In the genomic region with DNA sequence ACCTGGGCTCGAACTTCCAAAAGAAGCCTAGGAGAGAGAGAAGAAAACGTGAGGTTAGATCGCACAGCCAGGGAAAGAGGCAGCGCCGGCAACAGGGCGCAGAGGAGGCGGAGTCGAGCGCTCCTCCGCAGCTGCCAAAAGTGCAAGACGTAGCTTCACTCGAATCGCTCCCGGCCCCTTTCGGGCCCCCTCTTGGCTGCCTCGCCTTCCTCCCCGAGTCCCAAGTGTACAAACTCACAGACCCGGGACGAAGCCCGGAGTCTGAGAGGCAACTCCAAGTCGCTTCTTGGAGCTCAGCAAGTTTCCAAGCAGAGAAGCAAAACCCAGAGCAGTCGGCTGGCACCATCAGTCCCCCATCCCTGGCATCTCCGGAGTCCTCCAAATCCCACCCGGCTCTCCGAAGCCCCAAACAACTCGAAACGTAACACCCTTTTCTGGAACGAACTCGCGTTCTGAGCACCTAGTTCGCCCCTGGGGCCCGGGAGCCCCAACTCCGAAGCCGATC, we compare ENCODE assay signal across 8 cellular contexts. TPM values are rescaled to one million over a fixed set of nuclear protein-coding genes. Genes with fewer than 3 reads are reported as not detected.
DNase-seq lines count a peak whose midpoint lies in the region; ATAC-seq, FAIRE-seq and TF ChIP-seq lines count a peak whose summit lies in the region.

No MANE protein-coding gene starts in this region.

- H3K36me3 ChIP-seq in keratinocyte (ENCODE audit: control insufficient read depth in 2 of 2, extremely low read depth in 1 of 2, insufficient read depth in 2 of 2, low read length in 2 of 2) = peaks cover 0 to 2% of the 10 kb centered on the region in 2 experiments

- no peaks in the 10 kb centered on the region for H3K27me3 ChIP-seq in keratinocyte (ENCODE audit: control insufficient read depth, extremely low read depth, insufficient read depth, low read length)

- no peaks in the 10 kb centered on the region for H4K20me1 ChIP-seq in keratinocyte (ENCODE audit: control insufficient read depth, extremely low read depth, insufficient read depth, low read length)

- peak overlapping the region; percentile 78 to 85 (median 84) for H3K4me3 ChIP-seq in keratinocyte (ENCODE audit: control insufficient read depth in 2 of 3, extremely low read depth in 1 of 3, insufficient read depth in 2 of 3, low read depth in 1 of 3, low read length in 3 of 3)

- no peak overlapping the region for H2AFZ ChIP-seq in keratinocyte (ENCODE audit: control insufficient read depth, low read length)

- no peak for TF ChIP-seq CTCF in keratinocyte (optimal IDR thresholded peaks at IDR 0.05 in 1 of 3, IDR thresholded peaks at IDR 0.05 in 1 of 3, conservative IDR thresholded peaks at IDR 0.05 in 1 of 3; ENCODE audit: extremely low read depth in 1 of 3, insufficient read depth in 2 of 3, low read length in 3 of 3)

- H3K9me3 ChIP-seq in keratinocyte (ENCODE audit: control insufficient read depth, low read depth, low read length) = no peaks in the 10 kb centered on the region

- dilution Hi-C loops in keratinocyte (cut with MboI; ENCODE audit: extremely low pct_ligation_motif_present, low sequenced_read_pairs) = no loop called here

- H3K79me2 ChIP-seq in keratinocyte (ENCODE audit: control insufficient read depth, insufficient read depth, low read length) = peaks cover 23% of the 10 kb centered on the region

- H3K9ac ChIP-seq in keratinocyte (ENCODE audit: control insufficient read depth, extremely low read depth, insufficient read depth, low read length) = peak overlapping the region; percentile 81

- DNase-seq in DMS114 treated with DMSO at 0.1 percent for 48 hours (lab: John Stamatoyannopoulos, UW; ENCODE audit: unreplicated experiment) (peak; percentile 23), Kasumi-1 (lab: John Stamatoyannopoulos, UW) (peak; percentile 76 to 84), cerebellar cortex (ENCODE audit: low spot score) (peak; percentile 55), keratinocyte (ENCODE audit: low read depth, low spot score) (no peak), NCI-H187 treated with DMSO at 0.1 percent for 48 hours (lab: John Stamatoyannopoulos, UW) (no peak)
- DNase-seq in activated CD4-positive, alpha-beta T cell treated with anti-CD3 and anti-CD28 coated beads for 1 hour = peak; percentile 38
- DNase-seq in stimulated activated CD4-positive, alpha-beta T cell treated with anti-CD3 and anti-CD28 coated beads, Interleukin-12 subunit alpha, Interleukin-12 subunit beta, amount 100 ng/mL, for 4 hours = peak; percentile 50

- H3K9me1 ChIP-seq in keratinocyte (ENCODE audit: control insufficient read depth, extremely low read depth, insufficient read depth, low read length) = no peaks in the 10 kb centered on the region

- H3K4me1 ChIP-seq in keratinocyte (ENCODE audit: control insufficient read depth, extremely low read depth, insufficient read depth, low read length) = peaks cover 9% of the 10 kb centered on the region

- peak overlapping the region; percentile 67 for H3K4me2 ChIP-seq in keratinocyte (ENCODE audit: control insufficient read depth, extremely low read depth, insufficient read depth, low read depth, low read length)

- peak; percentile 36 for FAIRE-seq in keratinocyte (lab: Jason Lieb, UNC)

- peak overlapping the region; percentile 16 for H3K27ac ChIP-seq in keratinocyte (ENCODE audit: control insufficient read depth, insufficient read depth, low read length)

- peak; percentile 40 for ATAC-seq in GM21619 (IDR thresholded peaks at IDR 0.05; ENCODE audit: unreplicated experiment)

RNA-seq across cellular contexts. Expression of gene MIER3, which starts 1.2 kb away (rescaled TPM):
- polyA plus RNA-seq in keratinocyte = 10.2 to 13.3 TPM (median 11.1 TPM) in 3 replicates
- polyA plus RNA-seq in keratinocyte (2011; ENCODE audit: low read depth) = 20.6 TPM
- 3.3 and 8.8 TPM in 2 replicates for polyA plus RNA-seq in keratinocyte (2011; cell fraction: cytosol; rRNA removed)
- 14.7 and 26.8 TPM in 2 replicates for polyA plus RNA-seq in keratinocyte (2011; cell fraction: nucleus; rRNA removed)
- 6.3 and 7.6 TPM in 2 replicates for polyA plus RNA-seq in keratinocyte (2012; ENCODE audit: low replicate concordance)
- 5.2 to 22.6 TPM (median 17.2 TPM) in 3 replicates for polyA minus RNA-seq in keratinocyte
- polyA minus RNA-seq in keratinocyte (2011; cell fraction: cytosol; rRNA and poly(A)+ RNA removed) = 10.0 TPM
- polyA minus RNA-seq in keratinocyte (2011; cell fraction: nucleus; rRNA and poly(A)+ RNA removed) = 12.7 and 22.7 TPM in 2 replicates

RNA-seq across cellular contexts. Expression of gene SETD9, which starts 41.3 kb away (rescaled TPM):
- 3.4 to 4.7 TPM (median 3.6 TPM) in 3 replicates for polyA plus RNA-seq in keratinocyte
- polyA plus RNA-seq in keratinocyte (2011; ENCODE audit: low read depth) = 0.67 TPM
- 2.5 and 5.4 TPM in 2 replicates for polyA plus RNA-seq in keratinocyte (2011; cell fraction: cytosol; rRNA removed)
- 1.3 and 1.9 TPM in 2 replicates for polyA plus RNA-seq in keratinocyte (2011; cell fraction: nucleus; rRNA removed)
- 3.1 and 4.1 TPM in 2 replicates for polyA plus RNA-seq in keratinocyte (2012; ENCODE audit: low replicate concordance)
- polyA minus RNA-seq in keratinocyte = 0.96 to 2.7 TPM in 2 of 3 replicates, not detected in the other
- 5.4 TPM for polyA minus RNA-seq in keratinocyte (2011; cell fraction: cytosol; rRNA and poly(A)+ RNA removed)
- not detected in 2 replicates for polyA minus RNA-seq in keratinocyte (2011; cell fraction: nucleus; rRNA and poly(A)+ RNA removed)

Comparison
In these comparisons a context has a peak if more than half of its experiments do, and no peak if none do; other contexts are left out.
1. DNase-seq: peak in DMS114 treated with DMSO at 0.1 percent for 48 hours (single experiment), Kasumi-1 (2 of 2), activated CD4-positive, alpha-beta T cell treated with anti-CD3 and anti-CD28 coated beads for 1 hour (single experiment), cerebellar cortex (single experiment) and stimulated activated CD4-positive, alpha-beta T cell treated with anti-CD3 and anti-CD28 coated beads, Interleukin-12 subunit alpha, Interleukin-12 subunit beta, amount 100 ng/mL, for 4 hours (single experiment); none in keratinocyte (single experiment) and NCI-H187 treated with DMSO at 0.1 percent for 48 hours (single experiment).